ENCODE assay signal across 8 cellular contexts in genomic region chr11:65486570-65487466, GRCh38. TPM values are rescaled to one million over a fixed set of nuclear protein-coding genes. Genes with fewer than 3 reads are reported as not detected.
A peak's percentile ranks its signal among the peaks of the same experiment; 100 is the strongest.
DNase-seq lines count a peak whose midpoint lies in the region; ATAC-seq, FAIRE-seq and TF ChIP-seq lines count a peak whose summit lies in the region.

No MANE protein-coding gene starts in this region.

- TF ChIP-seq EP300 in GM12878 (IDR thresholded peaks at IDR 0.05; ENCODE audit: borderline replicate concordance in 1 of 2, control insufficient read depth in 1 of 2, low read depth in 2 of 2, low read length in 2 of 2) = no peak

- H3K9me3 ChIP-seq in Karpas-422 (ENCODE audit: low read length) (no peaks in the 10 kb centered on the region), GM12878 (replicated peaks; ENCODE audit: control insufficient read depth, insufficient read depth, low read length) (no peaks in the 10 kb centered on the region), lung (ENCODE audit: control insufficient read depth in 2 of 2, insufficient read depth in 1 of 2, low read length in 1 of 2) (no peaks in the 10 kb centered on the region)

- H3K4me2 ChIP-seq in Karpas-422 (ENCODE audit: low read depth, low read length, poor library complexity, severe bottlenecking) = peak overlapping the region; percentile 68
- peak overlapping the region; percentile 87; the same call in 1 of the 2 replicates for H3K4me2 ChIP-seq in GM12878 (ENCODE audit: control insufficient read depth, insufficient read depth)

- in situ Hi-C loops in GM12878 (cut with MboI) = no loop called here

- TF ChIP-seq POLR2A in GM12878 (IDR thresholded peaks at IDR 0.05; ENCODE audit: low read depth, low read length) = no peak

- CTCF ChIA-PET in GM12878 (lab: Yijun Ruan, JAX) = interaction anchor here (1.6 to 27.9 kb wide), 3 partner anchors 12 to 15 kb away, joined by 3 to 728 read pairs (median 14); partner anchors contain the start of gene MALAT1

- 83% methylated on average over 10 of the region's 10 CpGs for WGBS in GM12878 (ENCODE audit: insufficient coverage, insufficient replicate concordance, low lambda C conversion rate, missing lambda C conversion rate)
- 78 to 88% methylated on average over 10 of the region's 10 CpGs for WGBS in lung, 2 donors

- POLR2A ChIA-PET in GM12878 (lab: Charles Lee) = interaction anchor here (0.5 to 16.2 kb wide), 8 partner anchors 9 to 68 kb away, joined by 3 to 429 read pairs (median 10); partner anchors contain the start of gene MALAT1

- H3K27me3 ChIP-seq in Karpas-422 (ENCODE audit: low read length) (no peaks in the 10 kb centered on the region), GM12878 (replicated peaks in 1 of 2; ENCODE audit: control insufficient read depth in 2 of 2, insufficient read depth in 2 of 2, low read length in 1 of 2) (no peaks in the 10 kb centered on the region), lung (ENCODE audit: control insufficient read depth, insufficient read depth) (no peaks in the 10 kb centered on the region)

- no peak for TF ChIP-seq CTCF in GM12878 (IDR thresholded peaks at IDR 0.05 in 2 of 3, conservative IDR thresholded peaks at IDR 0.05 in 1 of 3; ENCODE audit: control insufficient read depth in 2 of 3, extremely low read depth in 1 of 3, insufficient read depth in 1 of 3, low read depth in 3 of 3, low read length in 3 of 3)
- TF ChIP-seq CTCF in lung (IDR thresholded peaks at IDR 0.05; ENCODE audit: control extremely low read depth, extremely low read depth) = no peak

- H3K9me2 ChIP-seq in Karpas-422 (replicated peaks; ENCODE audit: insufficient read depth, low read length) = no peaks in the 10 kb centered on the region

- no peak for FAIRE-seq in GM12878 (lab: Jason Lieb, UNC)

- H2AFZ ChIP-seq in Karpas-422 (ENCODE audit: low read length) (peak overlapping the region; percentile 24; the same call in 1 of the 2 replicates), GM12878 (ENCODE audit: control insufficient read depth, low read depth, low read length) (no peak overlapping the region)

- no peak for TF ChIP-seq RAD21 in GM12878 (IDR thresholded peaks at IDR 0.05; ENCODE audit: insufficient read depth, low read depth, low read length)

- BruUV-seq in GM12878 (replicated peaks; lab: Mats Ljungman, UMichigan) = TSS peak; percentile 79

- DNase-seq in Karpas-422 = no peak
- no peak for DNase-seq in GM12878 (ENCODE audit: low read depth, low spot score)
- no peak for DNase-seq in lung (ENCODE audit: low spot score)
- DNase-seq in substantia nigra (lab: John Stamatoyannopoulos, UW) = peak in 3 of 49 donors; percentile 38 to 73 (median 65)
- DNase-seq in activated T-cell treated with anti-CD3 and anti-CD28 coated beads for 4 hours = no peak
- DNase-seq in SK-N-DZ (ENCODE audit: low spot score) = no peak
- DNase-seq in NCI-H2196 treated with DMSO at 0.1 percent for 48 hours (lab: John Stamatoyannopoulos, UW; ENCODE audit: unreplicated experiment) = no peak
- DNase-seq in cortex of kidney (lab: John Stamatoyannopoulos, UW) = no peak

- intact Hi-C loops in GM12878 (cut with micrococcal nuclease; ENCODE audit: unreplicated experiment) = no loop called here

- peak overlapping the region; percentile 50; the same call in 1 of the 2 replicates for H3K27ac ChIP-seq in Karpas-422 (ENCODE audit: low read length)
- H3K27ac ChIP-seq in GM12878 (ENCODE audit: control insufficient read depth, insufficient read depth) = peak overlapping the region; percentile 56
- peak overlapping the region; percentile 95 to 96 for H3K27ac ChIP-seq in lung (ENCODE audit: low read depth in 1 of 2, low read length in 1 of 2)
- peak overlapping the region; percentile 99 for H3K27ac ChIP-seq in substantia nigra (ENCODE audit: low read depth, low read length, poor library complexity, severe bottlenecking)

- SMC1A ChIA-PET in GM12878 (lab: Charles Lee; ENCODE audit: uncharacterized antibody, unreplicated experiment) = interaction anchor here (2.1 to 15.8 kb wide), 5 partner anchors 9 to 70 kb away, joined by 8 to 146 read pairs (median 31); partner anchors contain the start of gene MALAT1

- no peaks in the 10 kb centered on the region for H4K20me1 ChIP-seq in Karpas-422 (ENCODE audit: insufficient read depth, low read depth, low read length)
- H4K20me1 ChIP-seq in GM12878 (ENCODE audit: control insufficient read depth, insufficient read depth) = no peaks in the 10 kb centered on the region

- H3K79me2 ChIP-seq in Karpas-422 (ENCODE audit: low read length) (no peaks in the 10 kb centered on the region), GM12878 (ENCODE audit: control insufficient read depth, insufficient read depth, low read length) (peaks cover 7% of the 10 kb centered on the region)

- RAD21 ChIA-PET in GM12878 (lab: Charles Lee; ENCODE audit: unreplicated experiment) = interaction anchor here (0.8 to 3.2 kb wide), 7 partner anchors 7 to 70 kb away, joined by 3 to 29 read pairs (median 6); partner anchors contain the start of gene MALAT1

- H3K36me3 ChIP-seq in Karpas-422 (ENCODE audit: insufficient read depth, low read length) (no peaks in the 10 kb centered on the region), GM12878 (ENCODE audit: control insufficient read depth in 2 of 2, insufficient read depth in 2 of 2, low read length in 1 of 2) (no peaks in the 10 kb centered on the region), lung (ENCODE audit: control insufficient read depth in 2 of 2, insufficient read depth in 2 of 2, low read length in 2 of 2) (no peaks in the 10 kb centered on the region)

- peak overlapping the region; percentile 47 for H3K9ac ChIP-seq in Karpas-422 (ENCODE audit: low read length)
- H3K9ac ChIP-seq in GM12878 (ENCODE audit: control insufficient read depth, insufficient read depth, low read length) = no peak overlapping the region

- H3K4me3 ChIP-seq in Karpas-422 (ENCODE audit: low read length) = no peak overlapping the region; the same call in 1 of the 2 replicates
- H3K4me3 ChIP-seq in GM12878 = no peak overlapping the region
- H3K4me3 ChIP-seq in lung = no peak overlapping the region

- H3K4me1 ChIP-seq in Karpas-422 (ENCODE audit: low read length) (peaks cover 39% of the 10 kb centered on the region), GM12878 (ENCODE audit: control insufficient read depth, insufficient read depth, low read length) (peaks cover 53% of the 10 kb centered on the region), lung (ENCODE audit: control insufficient read depth in 2 of 2, insufficient read depth in 2 of 2, low read length in 2 of 2) (peaks cover 34 to 40% of the 10 kb centered on the region in 2 donors)

- ATAC-seq in GM12878 = no peak
- ATAC-seq in lung (ENCODE audit: insufficient read depth, low FRiP score) = no peak

RNA-seq across cellular contexts. Expression of gene MALAT1, which starts 12.0 kb away (rescaled TPM):
- total RNA-seq in Karpas-422 (2014; rRNA removed; shearing (Covaris generic); ENCODE audit: low replicate concordance) = 3,783 and 4,167 TPM in 2 replicates
- 43,172 and 44,148 TPM in 2 replicates for total RNA-seq in GM12878 (2013; cell fraction: nucleolus; rRNA removed)
- 1,917 and 1,986 TPM in 2 replicates for total RNA-seq in GM12878 (2014; rRNA removed)
- total RNA-seq in GM12878 (2014; rRNA removed; fragmentation: Illumina TruSeq; extraction: Trizol) = 2,052 and 2,660 TPM in 2 replicates
- total RNA-seq in GM12878 (2021) = 3,939 and 4,883 TPM in 2 replicates
- polyA plus RNA-seq in GM12878 (2011; ENCODE audit: low read depth) = 704 TPM
- 659 and 901 TPM in 2 replicates for polyA plus RNA-seq in GM12878 (2011; rRNA removed)
- 216 and 352 TPM in 2 replicates for polyA plus RNA-seq in GM12878 (2011; cell fraction: cytosol; rRNA removed)
- 4,041 and 4,062 TPM in 2 replicates for polyA plus RNA-seq in GM12878 (2011; cell fraction: nucleus; rRNA removed)
- polyA plus RNA-seq in GM12878 (2012) = 1,013 and 3,952 TPM in 2 replicates
- 448 and 686 TPM in 2 replicates for polyA plus RNA-seq in GM12878 (2014; fragmentation: Illumina TruSeq; extraction: Trizol)
- polyA plus RNA-seq in GM12878 (2014; fragmentation: Nextera tagmentation; extraction: Ambion mirVana) = 1,000 to 10,000 TPM; 1,593 to 8,160 TPM
- 1,421 and 1,643 TPM in 2 replicates for polyA plus RNA-seq in GM12878 (2014; rRNA removed)
- 1,000 to 10,000 TPM; 6,201 to 6,497 TPM for polyA plus RNA-seq in GM12878 (2016; fragmentation: Nextera tagmentation; extraction: Ambion mirVana)
- polyA minus RNA-seq in GM12878 (2011; rRNA and poly(A)+ RNA removed) = 2,928 and 3,606 TPM in 2 replicates
- polyA minus RNA-seq in GM12878 (2011; cell fraction: cytosol; rRNA and poly(A)+ RNA removed) = 1,627 and 2,358 TPM in 2 replicates
- polyA minus RNA-seq in GM12878 (2011; cell fraction: nucleus; rRNA and poly(A)+ RNA removed) = 12,181 and 12,309 TPM in 2 replicates
- over 10,000 TPM; 10,633 to 48,332 TPM for total RNA-seq in lung
- 1,000 to 10,000 TPM in 1 of 2 donors, 100 to 1,000 TPM in 1; 125 to 2,965 TPM for polyA plus RNA-seq in lung
- polyA plus RNA-seq in SK-N-DZ (2014; cell fraction: cytosol; rRNA removed) = 15.5 and 29.5 TPM in 2 replicates
- 347 and 1,650 TPM in 2 replicates for polyA plus RNA-seq in SK-N-DZ (2014; cell fraction: nucleus; rRNA removed)

RNA-seq across cellular contexts. Expression of gene SCYL1, which starts 38.1 kb away (rescaled TPM):
- 39.1 and 79.0 TPM in 2 replicates for total RNA-seq in Karpas-422 (2014; rRNA removed; shearing (Covaris generic); ENCODE audit: low replicate concordance)
- total RNA-seq in GM12878 (2013; cell fraction: nucleolus; rRNA removed) = 28.9 and 34.4 TPM in 2 replicates
- total RNA-seq in GM12878 (2014; rRNA removed) = 75.1 and 82.7 TPM in 2 replicates
- 25.9 and 29.3 TPM in 2 replicates for total RNA-seq in GM12878 (2014; rRNA removed; fragmentation: Illumina TruSeq; extraction: Trizol)
- total RNA-seq in GM12878 (2021) = 66.7 and 67.8 TPM in 2 replicates
- 16.4 TPM for polyA plus RNA-seq in GM12878 (2011; ENCODE audit: low read depth)
- 17.8 and 43.1 TPM in 2 replicates for polyA plus RNA-seq in GM12878 (2011; rRNA removed)
- polyA plus RNA-seq in GM12878 (2011; cell fraction: cytosol; rRNA removed) = 88.7 and 112 TPM in 2 replicates
- polyA plus RNA-seq in GM12878 (2011; cell fraction: nucleus; rRNA removed) = 114 and 150 TPM in 2 replicates
- 35.1 and 36.8 TPM in 2 replicates for polyA plus RNA-seq in GM12878 (2012)
- 6.9 and 32.5 TPM in 2 replicates for polyA plus RNA-seq in GM12878 (2014; fragmentation: Illumina TruSeq; extraction: Trizol)
- polyA plus RNA-seq in GM12878 (2014; fragmentation: Nextera tagmentation; extraction: Ambion mirVana) = 1 to 10 TPM in 1 of 2 experiments, under 1 TPM in 1; 0.80 to 6.3 TPM
- 68.0 and 74.6 TPM in 2 replicates for polyA plus RNA-seq in GM12878 (2014; rRNA removed)
- 10 to 100 TPM; 59.2 to 65.4 TPM for polyA plus RNA-seq in GM12878 (2016; fragmentation: Nextera tagmentation; extraction: Ambion mirVana)
- 43.5 and 70.6 TPM in 2 replicates for polyA minus RNA-seq in GM12878 (2011; rRNA and poly(A)+ RNA removed)
- 23.4 and 34.6 TPM in 2 replicates for polyA minus RNA-seq in GM12878 (2011; cell fraction: cytosol; rRNA and poly(A)+ RNA removed)
- 16.7 and 26.3 TPM in 2 replicates for polyA minus RNA-seq in GM12878 (2011; cell fraction: nucleus; rRNA and poly(A)+ RNA removed)
- total RNA-seq in lung = 10 to 100 TPM; 54.3 to 93.8 TPM
- 100 to 1,000 TPM in 1 of 2 donors, 10 to 100 TPM in 1; 79.1 to 107 TPM for polyA plus RNA-seq in lung
- 32.7 and 42.1 TPM in 2 replicates for polyA plus RNA-seq in SK-N-DZ (2014; cell fraction: cytosol; rRNA removed)
- 92.4 and 96.0 TPM in 2 replicates for polyA plus RNA-seq in SK-N-DZ (2014; cell fraction: nucleus; rRNA removed)
